8 cellular contexts compared by ENCODE assay signal in genomic region chr9:127783111-127783621, GRCh38. TPM values are rescaled to one million over a fixed set of nuclear protein-coding genes. Genes with fewer than 3 reads are reported as not detected.
A peak's percentile ranks its signal among the peaks of the same experiment; 100 is the strongest.
DNase-seq lines count a peak whose midpoint lies in the region; ATAC-seq and TF ChIP-seq lines count a peak whose summit lies in the region.

No MANE protein-coding gene starts in this region.

- H3K9me3 ChIP-seq in BLaER1 = no peaks in the 10 kb centered on the region
- no peaks in the 10 kb centered on the region for H3K9me3 ChIP-seq in muscle layer of duodenum (ENCODE audit: control insufficient read depth in 1 of 2, low read length in 2 of 2)
- no peaks in the 10 kb centered on the region for H3K9me3 ChIP-seq in tibial nerve

- H3K27me3 Mint-ChIP-seq in activated naive CD4-positive, alpha-beta T cell treated with anti-CD3 and anti-CD28 coated beads for 36 hours (ENCODE audit: low read depth) = no peaks in the 10 kb centered on the region

- peak; percentile 93 for DNase-seq in SKM-1 treated with dmso at 0.1 percent for 144 hours (lab: John Stamatoyannopoulos, UW; ENCODE audit: unreplicated experiment)
- DNase-seq in activated naive CD4-positive, alpha-beta T cell treated with anti-CD3 and anti-CD28 coated beads for 36 hours = peak; percentile 90
- no peak for DNase-seq in tibial nerve (ENCODE audit: low spot score in 2 of 2)
- DNase-seq in NCI-H748 treated with DMSO at 0.1 percent for 48 hours (lab: John Stamatoyannopoulos, UW) = no peak

- H3K4me2 ChIP-seq in BLaER1 = peak overlapping the region; percentile 88

- H3K9ac ChIP-seq in BLaER1 = peak overlapping the region; percentile 98

- H3K27ac ChIP-seq in BLaER1 = peak overlapping the region; percentile 98
- H3K27ac ChIP-seq in muscle layer of duodenum (ENCODE audit: low read length) = peak overlapping the region; percentile 35
- peak overlapping the region in 3 of 4 donors; percentile 86 to 97 (median 96) for H3K27ac ChIP-seq in tibial nerve

- H3K4me1 ChIP-seq in BLaER1 = peaks cover 79% of the 10 kb centered on the region
- peaks cover 5 to 33% of the 10 kb centered on the region in 2 donors for H3K4me1 ChIP-seq in muscle layer of duodenum (ENCODE audit: control insufficient read depth in 1 of 2, insufficient read depth in 2 of 2, low read length in 2 of 2)
- H3K4me1 ChIP-seq in tibial nerve = peaks cover 0 to 66% (median 42%) of the 10 kb centered on the region in 4 donors

- peak overlapping the region; percentile 91 for H3K27ac Mint-ChIP-seq in activated naive CD4-positive, alpha-beta T cell treated with anti-CD3 and anti-CD28 coated beads for 36 hours

- WGBS in tibial nerve, 2 donors = 74 to 76% methylated on average over 14 to 15 of the region's 15 CpGs

- H3K4me3 ChIP-seq in BLaER1 (peak overlapping the region; percentile 96), muscle layer of duodenum (ENCODE audit: low read depth in 1 of 2, low read length in 2 of 2) (no peak overlapping the region), tibial nerve (no peak overlapping the region)

- H3K9me3 Mint-ChIP-seq in activated naive CD4-positive, alpha-beta T cell treated with anti-CD3 and anti-CD28 coated beads for 36 hours = no peaks in the 10 kb centered on the region

- CTCF ChIA-PET in activated naive CD4-positive, alpha-beta T cell treated with anti-CD3 and anti-CD28 coated beads for 36 hours (lab: Charles Lee) = interaction anchor here (0.7 to 4.9 kb wide), 6 partner anchors 10 to 86 kb away, joined by 3 to 52 read pairs (median 12); partner anchors contain the start of gene TOR2A

- peak overlapping the region; percentile 63 for H3K4me3 Mint-ChIP-seq in activated naive CD4-positive, alpha-beta T cell treated with anti-CD3 and anti-CD28 coated beads for 36 hours

- H3K4me1 Mint-ChIP-seq in activated naive CD4-positive, alpha-beta T cell treated with anti-CD3 and anti-CD28 coated beads for 36 hours (ENCODE audit: low read depth) = peaks cover 74% of the 10 kb centered on the region

- intact Hi-C loops in activated naive CD4-positive, alpha-beta T cell treated with anti-CD3 and anti-CD28 coated beads for 36 hours (cut with micrococcal nuclease) = no loop called here

- H4K20me1 ChIP-seq in BLaER1 = peaks cover 42% of the 10 kb centered on the region

- H3K36me3 ChIP-seq in BLaER1 = peaks cover 14% of the 10 kb centered on the region
- peaks cover 10 to 17% of the 10 kb centered on the region in 2 donors for H3K36me3 ChIP-seq in muscle layer of duodenum (ENCODE audit: control insufficient read depth in 1 of 2, insufficient read depth in 2 of 2, low read length in 2 of 2)
- peaks cover under 1 to 12% (median 10%) of the 10 kb centered on the region in 3 donors for H3K36me3 ChIP-seq in tibial nerve

- no peak for TF ChIP-seq POLR2A in tibial nerve (IDR thresholded peaks at IDR 0.05)

- peaks cover 17% of the 10 kb centered on the region for H3K36me3 Mint-ChIP-seq in activated naive CD4-positive, alpha-beta T cell treated with anti-CD3 and anti-CD28 coated beads for 36 hours (ENCODE audit: low read depth)

- no peak for TF ChIP-seq EP300 in tibial nerve (IDR thresholded peaks at IDR 0.05)

- no peak for TF ChIP-seq CTCF in tibial nerve (IDR thresholded peaks at IDR 0.05)

- H3K27me3 ChIP-seq in BLaER1 (no peaks in the 10 kb centered on the region), muscle layer of duodenum (ENCODE audit: low read depth, low read length) (no peaks in the 10 kb centered on the region), tibial nerve (no peaks in the 10 kb centered on the region)

- ATAC-seq in HG02759 (IDR thresholded peaks at IDR 0.05; ENCODE audit: unreplicated experiment) = no peak
- no peak for ATAC-seq in GM18517 (IDR thresholded peaks at IDR 0.05; ENCODE audit: unreplicated experiment)

RNA-seq across cellular contexts. Expression of gene CDK9, which starts 2.7 kb away (rescaled TPM):
- total RNA-seq in activated naive CD4-positive, alpha-beta T cell treated with anti-CD3 and anti-CD28 coated beads for 36 hours = 10 to 100 TPM; 64.6 to 73.6 TPM
- total RNA-seq in tibial nerve = 100 to 1,000 TPM in 2 of 4 donors, 10 to 100 TPM in 2; 66.6 to 112 (median 87.6) TPM

RNA-seq across cellular contexts. Expression of gene SH2D3C, which starts 4.7 kb away (rescaled TPM):
- total RNA-seq in activated naive CD4-positive, alpha-beta T cell treated with anti-CD3 and anti-CD28 coated beads for 36 hours = 10 to 100 TPM; 27.2 to 27.3 TPM
- total RNA-seq in tibial nerve = 10 to 100 TPM in 3 of 4 donors, 1 to 10 TPM in 1; 4.2 to 18.9 (median 13.4) TPM

RNA-seq across cellular contexts. Expression of gene FPGS, which starts 19.5 kb away (rescaled TPM):
- total RNA-seq in activated naive CD4-positive, alpha-beta T cell treated with anti-CD3 and anti-CD28 coated beads for 36 hours = 10 to 100 TPM; 67.8 to 73.0 TPM
- total RNA-seq in tibial nerve = 100 to 1,000 TPM; 136 to 309 (median 143) TPM

RNA-seq across cellular contexts. Expression of gene TOR2A, which starts 48.1 kb away (rescaled TPM):
- total RNA-seq in activated naive CD4-positive, alpha-beta T cell treated with anti-CD3 and anti-CD28 coated beads for 36 hours = 10 to 100 TPM; 11.8 to 12.7 TPM
- 10 to 100 TPM; 13.3 to 15.3 (median 14.4) TPM for total RNA-seq in tibial nerve

Comparison
In these comparisons a context has a peak if more than half of its experiments do, and no peak if none do; other contexts are left out.
1. H3K27ac ChIP-seq: peak in every context shown above with its lines; median percentile 98 in BLaER1; 96 in tibial nerve; 35 in muscle layer of duodenum.
2. DNase-seq: peak in SKM-1 treated with dmso at 0.1 percent for 144 hours (single experiment) and activated naive CD4-positive, alpha-beta T cell treated with anti-CD3 and anti-CD28 coated beads for 36 hours (single experiment); none in tibial nerve (0 of 2) and NCI-H748 treated with DMSO at 0.1 percent for 48 hours (single experiment).